ENCODE assay signal across 8 cellular contexts in the genomic region with DNA sequence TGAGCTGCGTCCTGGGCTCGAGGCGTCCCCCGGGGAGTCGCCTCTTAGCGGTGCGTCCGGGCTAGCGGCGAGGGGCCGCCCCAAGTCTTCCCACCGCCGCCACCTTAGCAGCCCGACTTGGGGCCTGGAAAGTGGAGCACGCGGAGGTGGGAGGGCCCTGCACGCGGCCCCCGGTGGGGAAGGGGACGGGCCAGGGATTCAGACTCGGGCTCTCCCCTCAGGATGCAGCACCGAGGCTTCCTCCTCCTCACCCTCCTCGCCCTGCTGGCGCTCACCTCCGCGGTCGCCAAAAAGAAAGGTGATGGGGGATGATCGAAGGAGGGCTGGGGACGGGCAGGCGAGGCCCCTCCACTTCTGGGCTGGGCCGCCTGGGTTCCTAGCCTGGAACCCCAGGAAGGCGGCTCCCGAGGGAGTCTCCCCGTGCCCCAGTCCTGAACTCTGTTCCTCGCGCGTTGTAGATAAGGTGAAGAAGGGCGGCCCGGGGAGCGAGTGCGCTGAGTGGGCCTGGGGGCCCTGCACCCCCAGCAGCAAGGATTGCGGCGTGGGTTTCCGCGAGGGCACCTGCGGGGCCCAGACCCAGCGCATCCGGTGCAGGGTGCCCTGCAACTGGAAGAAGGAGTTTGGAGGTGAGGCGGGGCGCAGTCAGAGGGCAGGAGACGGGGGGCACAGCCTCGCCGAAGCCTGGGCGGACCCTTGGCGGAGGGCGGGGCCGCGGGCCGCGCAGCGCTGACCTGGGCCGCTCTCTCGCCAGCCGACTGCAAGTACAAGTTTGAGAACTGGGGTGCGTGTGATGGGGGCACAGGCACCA. TPM values are rescaled to one million over a fixed set of nuclear protein-coding genes. Genes with fewer than 3 reads are reported as not detected.
DNase-seq lines count a peak whose midpoint lies in the region; ATAC-seq, FAIRE-seq and TF ChIP-seq lines count a peak whose summit lies in the region.

No MANE protein-coding gene starts in this region.

- intact Hi-C loops in Calu3 (cut with micrococcal nuclease; ENCODE audit: unreplicated experiment), result no loop called here

- H3K79me1 ChIP-seq in mesendoderm (ENCODE audit: low read length), result no peaks in the 10 kb centered on the region

- H2BK5ac ChIP-seq in mesendoderm (ENCODE audit: low read length), result peak overlapping the region; percentile 76

- H3K27me3 ChIP-seq in HUES64 (ENCODE audit: insufficient read depth, low read length), result peaks cover 11% of the 10 kb centered on the region
- no peaks in the 10 kb centered on the region for H3K27me3 ChIP-seq in mesendoderm (ENCODE audit: insufficient read depth, low read length, poor library complexity)

- H3K4me1 ChIP-seq in HUES64 (ENCODE audit: insufficient read depth, low read length) (peaks cover 15% of the 10 kb centered on the region), mesendoderm (ENCODE audit: control insufficient read depth, low read depth, low read length) (peaks cover 3% of the 10 kb centered on the region)

- H3K79me2 ChIP-seq in mesendoderm (ENCODE audit: control insufficient read depth, insufficient read depth, low read length), result no peaks in the 10 kb centered on the region

- H3K36me3 ChIP-seq in HUES64 (ENCODE audit: insufficient read depth, low read length) (peaks cover 13% of the 10 kb centered on the region; the same call in 1 of the 2 replicates), mesendoderm (ENCODE audit: control insufficient read depth, insufficient read depth, low read length) (no peaks in the 10 kb centered on the region)

- H3K36me3 Mint-ChIP-seq in Calu3 (ENCODE audit: insufficient read depth, unreplicated experiment), result peaks cover 31% of the 10 kb centered on the region

- no peak for TF ChIP-seq CTCF in Calu3 (IDR thresholded peaks at IDR 0.05; ENCODE audit: unreplicated experiment)
- TF ChIP-seq CTCF in astrocyte of the cerebellum (IDR thresholded peaks at IDR 0.05; ENCODE audit: low read depth, low read length, missing control alignments), result no peak

- peak overlapping the region; percentile 35 for H3K4me2 ChIP-seq in mesendoderm (ENCODE audit: low read length)

- no peak overlapping the region for H3K27ac Mint-ChIP-seq in Calu3 (ENCODE audit: unreplicated experiment)

- peaks cover 13% of the 10 kb centered on the region for H3K27me3 Mint-ChIP-seq in Calu3 (ENCODE audit: unreplicated experiment)

- peaks cover 9% of the 10 kb centered on the region for H3K4me1 Mint-ChIP-seq in Calu3 (ENCODE audit: low read depth, unreplicated experiment)

- no peaks in the 10 kb centered on the region for H3K9me3 ChIP-seq in HUES64 (ENCODE audit: insufficient read depth, low read depth, low read length)

- FAIRE-seq in urothelium cell line (lab: Jason Lieb, UNC), result peak; percentile 27

- peak overlapping the region; percentile 92 for H3K27ac ChIP-seq in HUES64 (ENCODE audit: low read depth, low read length)
- peak overlapping the region; percentile 57 for H3K27ac ChIP-seq in mesendoderm (ENCODE audit: low read depth, low read length)

- H2BK120ac ChIP-seq in mesendoderm (ENCODE audit: low read depth, low read length), result peak overlapping the region; percentile 29

- WGBS in HUES64, result under 1% methylated on average over 63 of the region's 65 CpGs
- WGBS in mesendoderm (ENCODE audit: extremely low coverage, insufficient coverage, low lambda C conversion rate), result no CpG with 5 or more reads among the region's 65 CpGs

- CTCF ChIA-PET in Calu3 (lab: Charles Lee), result no interaction called here

- H3K23ac ChIP-seq in mesendoderm (ENCODE audit: low read length), result peak overlapping the region; percentile 73

- DNase-seq in Calu3, result no peak
- no peak for DNase-seq in astrocyte of the cerebellum (ENCODE audit: low read depth)
- peak; percentile 73 for DNase-seq in mesendoderm
- peak; percentile 66 for DNase-seq in urothelium cell line (ENCODE audit: low spot score)
- DNase-seq in NCI-H774 (lab: John Stamatoyannopoulos, UW), result no peak

- H3K4me3 ChIP-seq in HUES64 (ENCODE audit: low read length) (peak overlapping the region; percentile 89), astrocyte of the cerebellum (ENCODE audit: low read depth, low read length) (peak overlapping the region; percentile 60), mesendoderm (ENCODE audit: low read length) (peak overlapping the region; percentile 91)

- H2BK15ac ChIP-seq in mesendoderm (replicated peaks; ENCODE audit: low read depth), result no peak overlapping the region

- BruUV-seq in Calu3 (replicated peaks; lab: Mats Ljungman, UMichigan), result TSS peak; percentile 87

- in situ Hi-C loops in astrocyte of the cerebellum (cut with HindIII; ENCODE audit: low sequenced_read_pairs), result no loop called here

- no peak overlapping the region for H2AK5ac ChIP-seq in mesendoderm (ENCODE audit: low read length)

- peak overlapping the region; percentile 76 for H3K18ac ChIP-seq in mesendoderm (ENCODE audit: low read length)

- no peak overlapping the region for H4K8ac ChIP-seq in mesendoderm (ENCODE audit: low read depth, low read length)

- no peak overlapping the region for H4K5ac ChIP-seq in mesendoderm (ENCODE audit: low read length)

- H3K9ac ChIP-seq in HUES64 (ENCODE audit: low read depth, low read length) (peak overlapping the region; percentile 96), mesendoderm (ENCODE audit: low read length) (peak overlapping the region; percentile 91)

- no peak for ATAC-seq in HG02678 (IDR thresholded peaks at IDR 0.05; ENCODE audit: unreplicated experiment)
- ATAC-seq in GM19452 (IDR thresholded peaks at IDR 0.05; ENCODE audit: unreplicated experiment), result no peak

- H3K9me3 Mint-ChIP-seq in Calu3 (ENCODE audit: low read depth, unreplicated experiment), result no peaks in the 10 kb centered on the region

- H3K56ac ChIP-seq in mesendoderm (ENCODE audit: low read length), result peak overlapping the region; percentile 92

- H3K4me3 Mint-ChIP-seq in Calu3 (ENCODE audit: low read depth, unreplicated experiment), result peak overlapping the region; percentile 77

- peak overlapping the region; percentile 88 for H3K4ac ChIP-seq in mesendoderm (ENCODE audit: low read depth, low read length)

RNA-seq across cellular contexts. Expression of gene MDK, which starts 0.6 kb away (rescaled TPM):
- total RNA-seq in Calu3 (2022), result 74.9 and 139 TPM in 2 replicates
- polyA plus RNA-seq in HUES64 (2013, experiment 1 of 2), result 605 TPM
- polyA plus RNA-seq in HUES64 (2013, experiment 2 of 2), result 719 TPM
- 371 TPM for polyA plus RNA-seq in mesendoderm (2013, experiment 1 of 2)
- polyA plus RNA-seq in mesendoderm (2013, experiment 2 of 2), result 374 TPM

RNA-seq across cellular contexts. Expression of gene CHRM4, which starts 9.5 kb away (rescaled TPM):
- total RNA-seq in Calu3 (2022), result not detected in 2 replicates
- polyA plus RNA-seq in HUES64 (2013, experiment 1 of 2), result 0.20 TPM
- polyA plus RNA-seq in HUES64 (2013, experiment 2 of 2), result 0.25 TPM
- 0.14 TPM for polyA plus RNA-seq in mesendoderm (2013, experiment 1 of 2)
- polyA plus RNA-seq in mesendoderm (2013, experiment 2 of 2), result 0.15 TPM

RNA-seq across cellular contexts. Expression of gene DGKZ, which starts 34.8 kb away (rescaled TPM):
- total RNA-seq in Calu3 (2022), result 38.0 and 40.2 TPM in 2 replicates
- polyA plus RNA-seq in HUES64 (2013, experiment 1 of 2), result 51.0 TPM
- polyA plus RNA-seq in HUES64 (2013, experiment 2 of 2), result 50.1 TPM
- 67.4 TPM for polyA plus RNA-seq in mesendoderm (2013, experiment 1 of 2)
- polyA plus RNA-seq in mesendoderm (2013, experiment 2 of 2), result 62.6 TPM

Comparison
In these comparisons a context has a peak if more than half of its experiments do, and no peak if none do; other contexts are left out.
1. DNase-seq: peak in mesendoderm (single experiment) and urothelium cell line (single experiment); none in Calu3 (single experiment), astrocyte of the cerebellum (single experiment) and NCI-H774 (single experiment).
2. Peak in every context shown above with its lines, with median percentiles within 50 percentile points of each other: H3K4me3 ChIP-seq.